ENCODE assay signal across 12 cellular contexts in the genomic region with DNA sequence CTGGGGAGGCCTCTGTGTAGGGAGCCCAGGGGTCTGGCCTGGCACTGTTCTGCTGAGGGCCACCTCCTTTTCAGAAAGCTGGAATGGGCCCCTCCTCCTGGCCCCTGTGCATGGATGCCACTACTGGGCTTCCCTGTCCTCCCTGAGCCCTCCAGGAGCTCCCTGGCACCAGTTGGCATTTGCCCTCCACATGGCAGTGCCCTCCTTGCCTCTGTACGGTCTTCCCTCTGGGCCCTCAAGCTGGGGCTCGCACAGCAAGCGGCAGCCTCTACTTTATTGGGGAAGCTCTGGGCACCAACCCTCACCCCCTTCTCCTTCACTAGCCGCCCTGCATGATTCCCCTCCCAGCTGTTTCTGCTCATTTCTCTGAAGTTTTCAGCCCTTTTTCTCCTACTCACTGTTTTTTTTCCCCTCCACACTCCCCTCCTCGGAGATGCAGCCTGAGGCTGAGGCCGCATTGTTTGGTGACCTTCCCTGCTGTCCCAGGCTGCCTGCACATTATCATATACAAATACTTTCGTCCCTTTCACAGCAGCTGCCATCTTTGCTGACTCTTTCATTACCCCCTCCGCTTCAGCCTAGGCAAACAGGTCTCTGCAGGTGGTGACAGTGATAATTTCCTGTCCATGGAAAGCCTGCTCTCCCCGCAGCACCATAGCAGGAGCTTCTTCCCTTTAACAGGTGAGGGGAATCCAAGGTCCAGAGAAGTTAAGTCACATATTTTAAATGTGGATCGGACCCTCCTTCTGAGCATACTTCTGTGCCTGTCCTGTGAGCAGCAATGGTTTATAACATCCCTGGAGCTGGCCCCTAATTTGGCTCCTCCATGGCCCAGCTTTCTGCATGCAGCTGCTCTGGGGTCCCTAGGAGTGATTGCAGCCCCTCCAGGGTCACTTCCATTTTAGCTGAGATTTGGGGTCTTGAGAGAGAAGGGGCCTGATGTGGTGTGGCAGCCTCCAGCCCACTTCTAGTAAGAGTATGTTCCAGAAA.
DNase-seq lines count a peak whose midpoint lies in the region; ATAC-seq and TF ChIP-seq lines count a peak whose summit lies in the region.
"Had no signal": no experiment of that assay in that cellular context is flagged by ENCODE, and none has a peak within 500 bp of the region (broad histone marks: within the 10 kb centered on the region; RNA-seq: fewer than 3 reads in every experiment).

No MANE protein-coding gene starts in this region.

- TF ChIP-seq CTCF in C4-2B (conservative IDR thresholded peaks at IDR 0.05), result no peak
- TF ChIP-seq CTCF in lower leg skin (IDR thresholded peaks at IDR 0.05), result no peak
- TF ChIP-seq CTCF in foreskin fibroblast (IDR thresholded peaks at IDR 0.05; ENCODE audit: low read depth, low read length), result no peak

- WGBS in lower leg skin, 2 donors, result 80 to 81% methylated on average over 10 of the region's 10 CpGs

- TF ChIP-seq POLR2A in lower leg skin (IDR thresholded peaks at IDR 0.05), result no peak

- no peaks in the 10 kb centered on the region for H3K27me3 Mint-ChIP-seq in T-helper 17 cell

- peaks cover 6% of the 10 kb centered on the region for H3K36me3 Mint-ChIP-seq in T-helper 17 cell (ENCODE audit: low read depth)

- peak; percentile 84 for DNase-seq in NCI-H1092 treated with DMSO at 0.1 percent for 48 hours (lab: John Stamatoyannopoulos, UW)
- DNase-seq in T-helper 17 cell, result no peak
- peak; percentile 63 for DNase-seq in islet precursor cell
- DNase-seq in lower leg skin (ENCODE audit: low spot score in 2 of 2), result no peak
- no peak for DNase-seq in foreskin fibroblast
- DNase-seq: effector memory CD4-positive, alpha-beta T cell; MM.1S; thyroid gland had no signal

- peaks cover 21% of the 10 kb centered on the region for H3K4me1 Mint-ChIP-seq in T-helper 17 cell

- peak overlapping the region; percentile 99 for H3K27ac ChIP-seq in C4-2B

- peak overlapping the region; percentile 80 for H3K27ac Mint-ChIP-seq in T-helper 17 cell

- H3K4me3 ChIP-seq in lower leg skin (ENCODE audit: low read depth, poor library complexity, severe bottlenecking) (no peak overlapping the region), foreskin fibroblast (ENCODE audit: low read depth in 1 of 2, low read length in 2 of 2) (no peak overlapping the region)
- H3K4me3 ChIP-seq: thyroid gland had no signal

- intact Hi-C loops in lower leg skin (cut with DNase I; ENCODE audit: low total_unique reads), result no loop called here

- H3K4me3 Mint-ChIP-seq in T-helper 17 cell, result no peak overlapping the region

- no peaks in the 10 kb centered on the region for H3K9me3 ChIP-seq in T-helper 17 cell (ENCODE audit: control insufficient read depth, low read length, poor library complexity, severe bottlenecking)
- H3K9me3 ChIP-seq: thyroid gland had no signal

- ATAC-seq in T-helper 17 cell (no peak), GM21515 (IDR thresholded peaks at IDR 0.05; ENCODE audit: unreplicated experiment) (no peak), HG02970 (IDR thresholded peaks at IDR 0.05; ENCODE audit: low FRiP score, unreplicated experiment) (no peak)
- ATAC-seq: Panc1 had no signal

Comparison
In these comparisons a context has a peak if more than half of its experiments do, and no peak if none do; other contexts are left out.
1. DNase-seq: peak in NCI-H1092 treated with DMSO at 0.1 percent for 48 hours (single experiment) and islet precursor cell (single experiment); none in T-helper 17 cell (0 of 3), lower leg skin (0 of 2) and foreskin fibroblast (0 of 2).